In genomic region chr6:147700436-147701209, GRCh38 we compare ENCODE assay signal across 1 cellular context.
TF ChIP-seq lines count a peak whose summit lies in the region.

No MANE protein-coding gene starts in this region.

TF ChIP-seq in HCT116, 20 proteins besides CTCF, POLR2A, EP300 and RAD21 (continued from another document):
- no peak for TF ChIP-seq REST (IDR thresholded peaks at IDR 0.05; ENCODE audit: low read depth)
- no peak for TF ChIP-seq ELF1 (IDR thresholded peaks at IDR 0.05; ENCODE audit: borderline replicate concordance, low read depth)
- no peak for TF ChIP-seq EZH2 (IDR thresholded peaks at IDR 0.05)
- no peak for TF ChIP-seq ZBTB33 (IDR thresholded peaks at IDR 0.05; ENCODE audit: extremely low read depth, insufficient replicate concordance, low read length)
- no peak for TF ChIP-seq EGR1 (IDR thresholded peaks at IDR 0.05; ENCODE audit: low read depth)
TF ChIP-seq in HCT116: peak in this region for 0.
